ENCODE assay signal across 13 cellular contexts in genomic region chr19:3683405-3683865, GRCh38. TPM values are rescaled to one million over a fixed set of nuclear protein-coding genes. Genes with fewer than 3 reads are reported as not detected.
DNase-seq lines count a peak whose midpoint lies in the region; ATAC-seq and TF ChIP-seq lines count a peak whose summit lies in the region.
"Had no signal": no experiment of that assay in that cellular context is flagged by ENCODE, and none has a peak within 500 bp of the region (broad histone marks: within the 10 kb centered on the region; RNA-seq: fewer than 3 reads in every experiment).

No MANE protein-coding gene starts in this region.

- H3K27ac Mint-ChIP-seq in HFFc6 = peak overlapping the region; percentile 74; the same call in 1 of the 2 replicates

- peaks cover 15% of the 10 kb centered on the region for H3K4me1 Mint-ChIP-seq in HFFc6 (ENCODE audit: low read depth)

- ATAC-seq in GM19035 (IDR thresholded peaks at IDR 0.05; ENCODE audit: unreplicated experiment) (no peak), HG03280 (IDR thresholded peaks at IDR 0.05; ENCODE audit: unreplicated experiment) (no peak)

- no peak for DNase-seq in HFFc6
- no peak for DNase-seq in dorsolateral prefrontal cortex
- DNase-seq in substantia nigra (lab: John Stamatoyannopoulos, UW) = no peak
- DNase-seq in activated T-cell treated with anti-CD3 and anti-CD28 coated beads, Interleukin-2, amount 50 U/mL, for 48 hours = no peak
- no peak for DNase-seq in NCI-H146 treated with DMSO at 0.1 percent for 48 hours (lab: John Stamatoyannopoulos, UW; ENCODE audit: unreplicated experiment)
- DNase-seq: cortex of kidney, DND-41, NCI-H526 treated with DMSO at 0.1 percent for 48 hours had no signal

- no peak overlapping the region; the same call in 1 of the 2 replicates for H3K4me3 Mint-ChIP-seq in HFFc6

- H3K27ac ChIP-seq in dorsolateral prefrontal cortex = peak overlapping the region in 47 of 59 donors; percentile 11 to 88 (median 71)
- peak overlapping the region; percentile 73 for H3K27ac ChIP-seq in layer of hippocampus (ENCODE audit: low read depth, low read length)
- H3K27ac ChIP-seq in substantia nigra (ENCODE audit: low read depth, low read length, poor library complexity, severe bottlenecking) = peak overlapping the region; percentile 42
- H3K27ac ChIP-seq: KMS-11 had no signal

- intact Hi-C loops in dorsolateral prefrontal cortex (cut with DNase I) = no loop called here

- H3K27me3 Mint-ChIP-seq in HFFc6 (ENCODE audit: insufficient read depth) = peaks cover 2% of the 10 kb centered on the region; the same call in 1 of the 2 replicates

- H3K4me3 ChIP-seq in dorsolateral prefrontal cortex = peak overlapping the region in 11 of 59 donors; percentile 3 to 35 (median 19)
- H3K4me3 ChIP-seq: prostate gland had no signal

- no peak for TF ChIP-seq CTCF in HFFc6 (IDR thresholded peaks at IDR 0.05)
- TF ChIP-seq CTCF in dorsolateral prefrontal cortex (IDR thresholded peaks at IDR 0.05 in 54 of 56, conservative IDR thresholded peaks at IDR 0.05 in 2 of 56; ENCODE audit: low read depth in 1 of 56, partially characterized antibody in 56 of 56) = no peak

- H3K27me3 ChIP-seq in dorsolateral prefrontal cortex (no peaks in the 10 kb centered on the region), layer of hippocampus (ENCODE audit: control insufficient read depth, insufficient read depth, low read length) (no peaks in the 10 kb centered on the region)

- H3K36me3 Mint-ChIP-seq in HFFc6 (ENCODE audit: low read depth) = peaks cover 20% of the 10 kb centered on the region

- peaks cover 11% of the 10 kb centered on the region for H3K9me3 Mint-ChIP-seq in HFFc6

RNA-seq across cellular contexts. Expression of gene PIP5K1C, which starts 16.8 kb away (rescaled TPM):
- 10 to 100 TPM; 73.8 to 95.6 (median 78.7) TPM for total RNA-seq in HFFc6 (2021; fragmentation: NEBNext Ultra II Directional; extraction: Animal tissue kit (Norgen Biotek cat#: 25700))
- 100 to 1,000 TPM in 105 of 120 experiments, 10 to 100 TPM in 15; 52.4 to 207 (median 126) TPM for total RNA-seq in dorsolateral prefrontal cortex

RNA-seq across cellular contexts. Expression of gene TJP3, which starts 24.7 kb away (rescaled TPM):
- not detected for total RNA-seq in HFFc6 (2021; fragmentation: NEBNext Ultra II Directional; extraction: Animal tissue kit (Norgen Biotek cat#: 25700))
- total RNA-seq in dorsolateral prefrontal cortex = 1 to 10 TPM in 12 of 120 experiments, under 1 TPM in 19, not detected in 89; 0.14 to 4.5 (median 0.81) TPM

RNA-seq across cellular contexts. Expression of gene CACTIN, which starts 56.8 kb away (rescaled TPM):
- total RNA-seq in HFFc6 (2021; fragmentation: NEBNext Ultra II Directional; extraction: Animal tissue kit (Norgen Biotek cat#: 25700)) = 10 to 100 TPM; 22.7 to 25.3 (median 24.9) TPM
- total RNA-seq in dorsolateral prefrontal cortex = 10 to 100 TPM; 18.8 to 43.6 (median 24.6) TPM
